Comparison of ENCODE assay signal across 8 cellular contexts in the genomic region with DNA sequence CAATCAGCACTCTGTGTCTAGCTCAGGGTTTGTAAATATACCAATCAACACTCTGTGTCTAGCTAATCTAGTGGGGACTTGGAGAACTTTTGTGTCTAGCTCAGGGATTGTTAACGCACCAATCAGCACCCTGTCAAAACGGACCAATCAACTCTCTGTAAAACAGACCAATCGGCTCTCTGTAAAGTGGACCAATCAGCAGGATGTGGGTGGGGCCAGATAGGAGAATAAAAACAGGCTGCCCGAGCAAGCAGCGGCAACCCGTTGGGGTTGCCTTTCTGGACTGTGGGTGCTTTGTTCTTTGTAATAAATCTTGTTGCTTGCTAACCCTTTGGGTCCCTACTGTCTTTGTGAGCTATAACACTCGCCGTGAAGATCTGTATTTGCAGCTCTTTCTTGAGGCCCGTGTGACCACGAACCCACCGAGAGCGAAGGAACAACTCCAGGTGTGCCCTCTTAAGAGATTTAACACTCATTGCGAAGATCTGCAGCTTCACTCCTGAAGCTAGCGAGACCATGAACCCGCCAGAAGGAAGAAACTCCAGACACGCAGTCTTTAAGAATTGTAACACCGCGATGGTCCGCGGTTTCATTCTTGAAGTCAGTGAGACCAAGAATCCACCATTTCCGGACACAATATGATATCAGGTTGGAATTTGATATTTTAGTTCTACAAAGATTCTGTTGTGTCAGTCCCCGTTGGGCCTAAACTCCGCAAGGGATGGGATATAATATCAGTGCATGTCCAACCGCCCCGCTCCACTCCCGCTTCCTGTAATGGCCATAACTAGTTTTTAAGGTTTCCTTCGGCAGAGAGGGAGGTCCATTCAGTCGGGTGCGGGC. TPM values are rescaled to one million over a fixed set of nuclear protein-coding genes. Genes with fewer than 3 reads are reported as not detected.
DNase-seq lines count a peak whose midpoint lies in the region; ATAC-seq and TF ChIP-seq lines count a peak whose summit lies in the region.

No MANE protein-coding gene starts in this region.

- H3K4me1 Mint-ChIP-seq in T-helper 17 cell = peaks cover 23% of the 10 kb centered on the region

- intact Hi-C loops in posterior vena cava (cut with DNase I) = no loop called here

- H3K4me3 Mint-ChIP-seq in T-helper 17 cell = peak overlapping the region; percentile 97

- H3K36me3 Mint-ChIP-seq in T-helper 17 cell (ENCODE audit: low read depth) = peaks cover 3% of the 10 kb centered on the region

- peak overlapping the region; percentile 96 for H3K27ac Mint-ChIP-seq in T-helper 17 cell

- no peak for TF ChIP-seq CTCF in GM12864 (IDR thresholded peaks at IDR 0.05; ENCODE audit: low read depth, low read length, missing control alignments)
- TF ChIP-seq CTCF in fibroblast of villous mesenchyme (IDR thresholded peaks at IDR 0.05; ENCODE audit: insufficient read depth, low read depth, low read length) = no peak

- no peaks in the 10 kb centered on the region for H3K9me3 ChIP-seq in T-helper 17 cell (ENCODE audit: control insufficient read depth, low read length, poor library complexity, severe bottlenecking)

- H3K4me3 ChIP-seq in GM12864 (ENCODE audit: low read depth, low read length) = peak overlapping the region; percentile 98
- H3K4me3 ChIP-seq in fibroblast of villous mesenchyme (ENCODE audit: low read depth, low read length) = peak overlapping the region; percentile 80
- H3K4me3 ChIP-seq in skeletal muscle cell (ENCODE audit: low read depth, low read length) = peak overlapping the region; percentile 82

- ATAC-seq in T-helper 17 cell (no peak), GM19452 (IDR thresholded peaks at IDR 0.05; ENCODE audit: unreplicated experiment) (no peak)

- peaks cover 6% of the 10 kb centered on the region for H3K27me3 Mint-ChIP-seq in T-helper 17 cell

- DNase-seq in GM12864 (ENCODE audit: low read depth) (no peak), T-helper 17 cell (no peak), fibroblast of villous mesenchyme (ENCODE audit: low read depth) (no peak), skeletal muscle cell (ENCODE audit: low read depth) (no peak), HuH-7.5 (ENCODE audit: low spot score) (no peak), posterior vena cava (ENCODE audit: low spot score) (no peak), SW 1271 (lab: John Stamatoyannopoulos, UW) (no peak)

RNA-seq across cellular contexts. Expression of a gene that starts 0.7 kb away (rescaled TPM):
- total RNA-seq in T-helper 17 cell = 10 to 100 TPM; 10.6 to 11.5 TPM
- total RNA-seq in fibroblast of villous mesenchyme = 2.2 and 3.5 TPM in 2 replicates
- total RNA-seq in posterior vena cava = 1 to 10 TPM; 7.4 to 9.9 TPM

RNA-seq across cellular contexts. Expression of a gene that starts 32.0 kb away (rescaled TPM):
- total RNA-seq in T-helper 17 cell (10 to 100 TPM; 26.2 to 34.6 TPM), fibroblast of villous mesenchyme (28.3 and 30.2 TPM in 2 replicates), posterior vena cava (10 to 100 TPM; 18.3 to 25.3 TPM)

RNA-seq across cellular contexts. Expression of a gene that starts 47.7 kb away (rescaled TPM):
- 10 to 100 TPM; 12.1 to 13.0 TPM for total RNA-seq in T-helper 17 cell
- 22.2 and 24.2 TPM in 2 replicates for total RNA-seq in fibroblast of villous mesenchyme
- total RNA-seq in posterior vena cava = 10 to 100 TPM; 23.2 to 27.7 TPM
